In the genomic region with DNA sequence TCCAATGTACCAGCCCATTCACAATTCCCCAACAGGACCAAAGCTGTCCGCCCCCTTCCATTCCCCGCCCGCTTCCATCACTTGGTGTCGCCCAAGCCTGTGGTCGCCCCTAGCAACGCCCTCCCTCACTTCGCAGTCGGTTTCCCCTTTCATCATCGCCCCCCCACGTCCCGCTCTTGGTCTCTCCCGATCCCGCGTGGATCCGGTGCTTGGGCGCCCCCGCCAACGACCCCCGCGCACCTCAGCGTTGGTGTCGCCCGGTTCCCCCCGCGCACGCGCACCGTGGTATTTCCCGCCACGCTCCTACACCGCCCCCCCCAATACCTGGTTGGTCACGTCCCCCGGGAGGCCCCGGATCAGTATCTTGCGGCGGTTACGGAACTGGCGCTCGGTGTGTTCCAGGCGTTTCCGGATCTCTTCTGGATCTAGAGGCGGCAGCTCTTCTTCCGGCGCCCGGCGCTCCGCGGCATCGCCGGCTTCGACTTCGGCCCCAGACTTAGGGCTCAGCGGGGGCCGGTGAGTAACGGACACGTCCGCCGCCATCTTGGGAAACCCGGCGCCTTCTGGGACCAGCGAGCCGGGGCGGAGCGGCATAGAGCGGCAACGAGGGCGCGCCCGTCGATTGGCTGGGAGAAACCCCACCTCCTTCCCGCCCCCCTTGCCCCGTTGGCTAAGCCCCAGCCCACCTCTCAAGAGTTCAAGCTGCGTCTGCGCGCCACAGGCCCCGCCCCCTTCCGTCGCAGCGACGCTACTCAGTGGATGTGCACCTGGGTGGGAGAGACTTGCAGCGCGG, we compare ENCODE assay signal across 1 cellular context.
TF ChIP-seq lines count a peak whose summit lies in the region.

Gene RAVER1, minus strand, starts transcription at position 565 of the 793 bp plus-strand sequence. Its CDS starts 22 bp downstream, at position 543.

TF ChIP-seq in K562, 482 proteins besides CTCF, POLR2A, EP300 and RAD21 (continued from another document and continues in another):
- TF ChIP-seq ATF6 (CRISPR knock-in tag; IDR thresholded peaks at IDR 0.05): peak; percentile 63
- TF ChIP-seq CHD7 (IDR thresholded peaks at IDR 0.05; ENCODE audit: low read depth, low read length): no peak
- TF ChIP-seq ZNF354B (CRISPR knock-in tag; IDR thresholded peaks at IDR 0.05): no peak
- 0 out of 2 replicates have a peak, but pooled peaks have one; percentile 29 for TF ChIP-seq PTBP1 (IDR thresholded peaks at IDR 0.05; ENCODE audit: low read depth, low read length)
- TF ChIP-seq, protein P1, sequence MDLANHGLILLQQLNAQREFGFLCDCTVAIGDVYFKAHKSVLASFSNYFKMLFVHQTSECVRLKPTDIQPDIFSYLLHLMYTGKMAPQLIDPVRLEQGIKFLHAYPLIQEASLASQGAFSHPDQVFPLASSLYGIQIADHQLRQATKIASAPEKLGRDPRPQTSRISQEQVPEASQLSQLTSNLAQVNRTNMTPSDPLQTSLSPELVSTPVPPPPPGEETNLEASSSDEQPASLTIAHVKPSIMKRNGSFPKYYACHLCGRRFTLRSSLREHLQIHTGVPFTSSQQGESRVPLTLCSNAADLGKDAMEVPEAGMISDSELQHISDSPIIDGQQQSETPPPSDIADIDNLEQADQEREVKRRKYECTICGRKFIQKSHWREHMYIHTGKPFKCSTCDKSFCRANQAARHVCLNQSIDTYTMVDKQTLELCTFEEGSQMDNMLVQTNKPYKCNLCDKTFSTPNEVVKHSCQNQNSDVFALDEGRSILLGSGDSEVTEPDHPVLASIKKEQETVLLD (IDR thresholded peaks at IDR 0.05): peak; percentile 91
- peak; percentile 98 for TF ChIP-seq EP400 (IDR thresholded peaks at IDR 0.05)
- no peak for TF ChIP-seq ZNF175 (CRISPR knock-in tag; IDR thresholded peaks at IDR 0.05; ENCODE audit: low read depth)
- TF ChIP-seq HMGN3 (IDR thresholded peaks at IDR 0.05; ENCODE audit: borderline replicate concordance, extremely low read depth, insufficient read length, low read depth, low read length): peak; percentile 90
- no peak; the same call in 1 of the 2 replicates for TF ChIP-seq ZBTB1 (CRISPR knock-in tag; IDR thresholded peaks at IDR 0.05; ENCODE audit: borderline replicate concordance, low read depth)
- no peak for TF ChIP-seq HINFP (tag; conservative IDR thresholded peaks at IDR 0.05; ENCODE audit: low read depth)
- no peak for TF ChIP-seq ZNF277 (CRISPR knock-in tag; IDR thresholded peaks at IDR 0.05; ENCODE audit: borderline replicate concordance)
- TF ChIP-seq U2AF1 (optimal IDR thresholded peaks at IDR 0.05; ENCODE audit: low read depth, low read length): no peak
- no peak for TF ChIP-seq SMAD2 (IDR thresholded peaks at IDR 0.05; ENCODE audit: low read depth, low read length)
- TF ChIP-seq, protein P2, sequence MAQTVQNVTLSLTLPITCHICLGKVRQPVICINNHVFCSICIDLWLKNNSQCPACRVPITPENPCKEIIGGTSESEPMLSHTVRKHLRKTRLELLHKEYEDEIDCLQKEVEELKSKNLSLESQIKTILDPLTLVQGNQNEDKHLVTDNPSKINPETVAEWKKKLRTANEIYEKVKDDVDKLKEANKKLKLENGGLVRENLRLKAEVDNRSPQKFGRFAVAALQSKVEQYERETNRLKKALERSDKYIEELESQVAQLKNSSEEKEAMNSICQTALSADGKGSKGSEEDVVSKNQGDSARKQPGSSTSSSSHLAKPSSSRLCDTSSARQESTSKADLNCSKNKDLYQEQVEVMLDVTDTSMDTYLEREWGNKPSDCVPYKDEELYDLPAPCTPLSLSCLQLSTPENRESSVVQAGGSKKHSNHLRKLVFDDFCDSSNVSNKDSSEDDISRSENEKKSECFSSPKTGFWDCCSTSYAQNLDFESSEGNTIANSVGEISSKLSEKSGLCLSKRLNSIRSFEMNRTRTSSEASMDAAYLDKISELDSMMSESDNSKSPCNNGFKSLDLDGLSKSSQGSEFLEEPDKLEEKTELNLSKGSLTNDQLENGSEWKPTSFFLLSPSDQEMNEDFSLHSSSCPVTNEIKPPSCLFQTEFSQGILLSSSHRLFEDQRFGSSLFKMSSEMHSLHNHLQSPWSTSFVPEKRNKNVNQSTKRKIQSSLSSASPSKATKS (CRISPR knock-in tag; IDR thresholded peaks at IDR 0.05): no peak
- no peak for TF ChIP-seq RFX5 (IDR thresholded peaks at IDR 0.05; ENCODE audit: low read depth, low read length)
- TF ChIP-seq MCM7 (IDR thresholded peaks at IDR 0.05): no peak
- TF ChIP-seq RBM34 (IDR thresholded peaks at IDR 0.05; ENCODE audit: borderline replicate concordance, insufficient read depth, low read length): no peak
- TF ChIP-seq CBX1 (IDR thresholded peaks at IDR 0.05; ENCODE audit: low read depth): no peak
- TF ChIP-seq, protein P3, sequence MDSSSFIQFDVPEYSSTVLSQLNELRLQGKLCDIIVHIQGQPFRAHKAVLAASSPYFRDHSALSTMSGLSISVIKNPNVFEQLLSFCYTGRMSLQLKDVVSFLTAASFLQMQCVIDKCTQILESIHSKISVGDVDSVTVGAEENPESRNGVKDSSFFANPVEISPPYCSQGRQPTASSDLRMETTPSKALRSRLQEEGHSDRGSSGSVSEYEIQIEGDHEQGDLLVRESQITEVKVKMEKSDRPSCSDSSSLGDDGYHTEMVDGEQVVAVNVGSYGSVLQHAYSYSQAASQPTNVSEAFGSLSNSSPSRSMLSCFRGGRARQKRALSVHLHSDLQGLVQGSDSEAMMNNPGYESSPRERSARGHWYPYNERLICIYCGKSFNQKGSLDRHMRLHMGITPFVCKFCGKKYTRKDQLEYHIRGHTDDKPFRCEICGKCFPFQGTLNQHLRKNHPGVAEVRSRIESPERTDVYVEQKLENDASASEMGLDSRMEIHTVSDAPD (CRISPR knock-in tag; IDR thresholded peaks at IDR 0.05): no peak
- TF ChIP-seq ZNF740 (CRISPR knock-in tag; IDR thresholded peaks at IDR 0.05): peak; percentile 100
- peak in 1 of 2 experiments; percentile 97; a peak in 2 of 4 replicates for TF ChIP-seq ZNF740 (tag; IDR thresholded peaks at IDR 0.05)
- no peak for TF ChIP-seq PHF21A (IDR thresholded peaks at IDR 0.05; ENCODE audit: borderline replicate concordance, low read depth)
- 0 out of 2 replicates have a peak, but pooled peaks have one; percentile 64 for TF ChIP-seq SRSF1 (IDR thresholded peaks at IDR 0.05; ENCODE audit: low read depth, low read length)
